ENCODE assay signal across 24 cellular contexts in genomic region chr2:114728372-114728771, GRCh38.
"Had no signal": no experiment of that assay in that cellular context is flagged by ENCODE, and none has a peak within 500 bp of the region (broad histone marks: within the 10 kb centered on the region; RNA-seq: fewer than 3 reads in every experiment).

No MANE protein-coding gene starts in this region.

- H3K36me3 ChIP-seq: neural progenitor cell, neutrophil, ovary, pancreas, prostate gland, right atrium auricular region, right lobe of liver, sigmoid colon, spleen had no signal

- H3K9ac ChIP-seq: neural progenitor cell, parathyroid adenoma had no signal

- H3K27ac ChIP-seq: neural progenitor cell, neutrophil, ovary, pancreas, parathyroid adenoma, prostate gland, psoas muscle, right atrium auricular region, right lobe of liver, sigmoid colon, skin epidermis, spleen had no signal

- ATAC-seq: naive thymus-derived CD8-positive, alpha-beta T cell; natural killer cell; natural killer cell treated with Interleukin-12 subunit alpha and Interleukin-12 subunit beta and Interleukin-15 and Interleukin-18, amount 100 ng/mL, for 72 hours; pancreas; psoas muscle; right cardiac atrium had no signal

- FAIRE-seq: pancreas had no signal

- H2AFZ ChIP-seq: neural progenitor cell, parathyroid adenoma had no signal

- DNase-seq: naive thymus-derived CD8-positive, alpha-beta T cell; natural killer cell; nephron progenitor cell; occipital lobe; ovary; pancreas; posterior cingulate gyrus; psoas muscle; right cardiac atrium; right lobe of liver; sigmoid colon; spleen; stimulated activated CD4-positive, alpha-beta T cell treated with anti-CD3 and anti-CD28 coated beads, Interleukin-12 subunit alpha, Interleukin-12 subunit beta, amount 100 ng/mL, for 4 hours; stimulated activated CD4-positive, alpha-beta T cell treated with anti-CD3 and anti-CD28 coated beads, Interleukin-15, amount 100 ng/mL, for 24 hours; stimulated activated CD4-positive, alpha-beta T cell treated with anti-CD3 and anti-CD28 coated beads, Interleukin-1b, Interleukin-23, amount 100 ng/mL, for 48 hours; stimulated activated CD4-positive, alpha-beta T cell treated with anti-CD3 and anti-CD28 coated beads, Interleukin-2, amount 100 ng/mL, for 24 hours had no signal

- H3K4me3 ChIP-seq: neural progenitor cell, ovary, pancreas, prostate gland, psoas muscle, right atrium auricular region, right lobe of liver, sigmoid colon, skin epidermis, smooth muscle cell, spleen had no signal

- H3K4me2 ChIP-seq: neural progenitor cell, smooth muscle cell had no signal

- H3K27me3 ChIP-seq: neural progenitor cell, neutrophil, ovary, pancreas, right atrium auricular region, right lobe of liver, sigmoid colon, spleen had no signal

- H3K9me3 ChIP-seq: neutrophil, ovary, pancreas, prostate gland, psoas muscle, right atrium auricular region, right lobe of liver, sigmoid colon, spleen had no signal

- H3K4me1 ChIP-seq: neural progenitor cell, pancreas, parathyroid adenoma, prostate gland, psoas muscle, right atrium auricular region, right lobe of liver, sigmoid colon, spleen had no signal

- H3K79me2 ChIP-seq: parathyroid adenoma had no signal
